In genomic region chr1:206890690-206891089, GRCh38 we compare ENCODE assay signal across 1 cellular context.
TF ChIP-seq lines count a peak whose summit lies in the region.

No MANE protein-coding gene starts in this region.

TF ChIP-seq in IMR-90, 13 proteins besides CTCF, POLR2A, EP300 and RAD21 (continued from another document):
- no peak for TF ChIP-seq MAFK (IDR thresholded peaks at IDR 0.05; ENCODE audit: low read depth, low read length)
- no peak for TF ChIP-seq RFX5 (IDR thresholded peaks at IDR 0.05; ENCODE audit: low read depth, low read length)
- TF ChIP-seq MAZ (IDR thresholded peaks at IDR 0.05; ENCODE audit: borderline replicate concordance, low read depth, low read length), result 0 out of 2 replicates have a peak, but pooled peaks have one; percentile 38
- TF ChIP-seq MXI1 (IDR thresholded peaks at IDR 0.05; ENCODE audit: borderline replicate concordance, low read depth, low read length), result no peak
- no peak for TF ChIP-seq USF2 (IDR thresholded peaks at IDR 0.05; ENCODE audit: low read depth, low read length)
- peak; percentile 99 for TF ChIP-seq BHLHE40 (IDR thresholded peaks at IDR 0.05; ENCODE audit: low read depth, low read length)
- TF ChIP-seq CEBPB (IDR thresholded peaks at IDR 0.05; ENCODE audit: low read depth, low read length), result peak; percentile 42; the same call in 1 of the 2 replicates
- TF ChIP-seq FOS (IDR thresholded peaks at IDR 0.05; ENCODE audit: low read depth, low read length), result 0 out of 2 replicates have a peak, but pooled peaks have one; percentile 10
- TF ChIP-seq SMC3 (IDR thresholded peaks at IDR 0.05; ENCODE audit: low read depth, low read length), result no peak
